In genomic region chr13:37540228-37540627, GRCh38 we compare ENCODE assay signal across 22 cellular contexts. TPM values are rescaled to one million over a fixed set of nuclear protein-coding genes. Genes with fewer than 3 reads are reported as not detected.
DNase-seq lines count a peak whose midpoint lies in the region; ATAC-seq and TF ChIP-seq lines count a peak whose summit lies in the region.
"Had no signal": no experiment of that assay in that cellular context is flagged by ENCODE, and none has a peak within 500 bp of the region (broad histone marks: within the 10 kb centered on the region; RNA-seq: fewer than 3 reads in every experiment).

No MANE protein-coding gene starts in this region.

- H2AFZ ChIP-seq in neural progenitor cell (replicated peaks): no peak overlapping the region

- H3K27ac ChIP-seq in gastrocnemius medialis (no peak overlapping the region), WERI-Rb-1 (no peak overlapping the region), neural progenitor cell (no peak overlapping the region)
- H3K27ac ChIP-seq: ascending aorta, esophagus muscularis mucosa, left ventricle myocardium inferior, sigmoid colon, SJCRH30 had no signal

- ATAC-seq in gastrocnemius medialis (no peak), GM18907 (IDR thresholded peaks at IDR 0.05; ENCODE audit: unreplicated experiment) (no peak)

- TF ChIP-seq CTCF in BJ (IDR thresholded peaks at IDR 0.05; ENCODE audit: insufficient read depth, low read depth, low read length): no peak
- TF ChIP-seq CTCF in epithelial cell of esophagus (IDR thresholded peaks at IDR 0.05; ENCODE audit: insufficient read depth, low read depth, low read length, missing control alignments): no peak
- no peak for TF ChIP-seq CTCF in gastrocnemius medialis (IDR thresholded peaks at IDR 0.05 in 4 of 5, conservative IDR thresholded peaks at IDR 0.05 in 1 of 5)
- TF ChIP-seq CTCF in WERI-Rb-1 (IDR thresholded peaks at IDR 0.05; ENCODE audit: low read depth, low read length): no peak
- TF ChIP-seq CTCF in neural progenitor cell (IDR thresholded peaks at IDR 0.05): no peak

- CTCF ChIA-PET in BJ (lab: Yijun Ruan, JAX): interaction anchor here (1.0 kb wide), 1 partner anchor 10 kb away, joined by 3 read pairs; no protein-coding TSS in a partner anchor

- POLR2A ChIA-PET in BJ (lab: Charles Lee): no interaction called here

- H3K79me2 ChIP-seq in neural progenitor cell (ENCODE audit: low read depth): no peaks in the 10 kb centered on the region

- no peaks in the 10 kb centered on the region for H3K9me3 Mint-ChIP-seq in neural progenitor cell

- in situ Hi-C loops in gastrocnemius medialis (cut with MboI; ENCODE audit: low sequenced_read_pairs in 4 of 4): no loop called here

- H4K20me1 ChIP-seq in neural progenitor cell (ENCODE audit: low read depth): no peaks in the 10 kb centered on the region

- no peak overlapping the region for H3K4me3 Mint-ChIP-seq in neural progenitor cell
- H3K4me3 Mint-ChIP-seq: dendritic cell treated with granulocyte-macrophage colony-stimulating factor and Interleukin-4, amounts not matched to agents 40 ng/mL and 50 ng/mL, for 4 days; T-helper 2 cell treated with Interferon-gamma antibody and Interleukin-4, amounts not matched to agents 5 μg/mL and 100 μg/mL, for 36 hours had no signal

- no peaks in the 10 kb centered on the region for H3F3A ChIP-seq in neural progenitor cell (ENCODE audit: low read depth)

- peak; percentile 92 for DNase-seq in BJ (ENCODE audit: low read depth)
- peak; percentile 74 for DNase-seq in RPMI7951 (ENCODE audit: low read depth)
- peak; percentile 66 for DNase-seq in epithelial cell of esophagus (ENCODE audit: low read depth)
- DNase-seq in myocyte (ENCODE audit: low read depth): peak; percentile 52
- DNase-seq in gastrocnemius medialis: no peak
- DNase-seq in WERI-Rb-1: no peak
- DNase-seq in neural progenitor cell (ENCODE audit: low spot score): no peak
- DNase-seq: activated gamma-delta T cell treated with Interleukin-2 at 50 U/mL for 16 hours, AML-193, Caco-2, KG1, left ventricle myocardium inferior, NCI-H1105, NCI-H748 treated with DMSO at 0.1 percent for 48 hours, OCI-M1, sigmoid colon, SJCRH30 had no signal

- intact Hi-C loops in gastrocnemius medialis (cut with DNase I; ENCODE audit: low total_unique reads): no loop called here

- H3K4me1 ChIP-seq in gastrocnemius medialis: no peaks in the 10 kb centered on the region
- H3K4me1 ChIP-seq in neural progenitor cell: no peaks in the 10 kb centered on the region
- H3K4me1 ChIP-seq: ascending aorta, Caco-2, esophagus muscularis mucosa, left ventricle myocardium inferior, sigmoid colon, SJCRH30 had no signal

- no peak overlapping the region for H3K9ac ChIP-seq in neural progenitor cell

- no peaks in the 10 kb centered on the region for H3K9me3 ChIP-seq in gastrocnemius medialis
- no peaks in the 10 kb centered on the region for H3K9me3 ChIP-seq in WERI-Rb-1 (ENCODE audit: severe bottlenecking)
- no peaks in the 10 kb centered on the region for H3K9me3 ChIP-seq in neural progenitor cell (ENCODE audit: low read depth)
- H3K9me3 ChIP-seq: ascending aorta, Caco-2, esophagus muscularis mucosa, left ventricle myocardium inferior, SJCRH30 had no signal

- H3K27ac Mint-ChIP-seq in neural progenitor cell: no peak overlapping the region
- H3K27ac Mint-ChIP-seq: dendritic cell treated with granulocyte-macrophage colony-stimulating factor and Interleukin-4, amounts not matched to agents 40 ng/mL and 50 ng/mL, for 4 days; T-helper 2 cell treated with Interferon-gamma antibody and Interleukin-4, amounts not matched to agents 5 μg/mL and 100 μg/mL, for 36 hours had no signal

- no peaks in the 10 kb centered on the region for H3K4me1 Mint-ChIP-seq in neural progenitor cell

- TF ChIP-seq POLR2A in gastrocnemius medialis (IDR thresholded peaks at IDR 0.05): no peak

- H3K36me3 ChIP-seq in BJ (ENCODE audit: control insufficient read depth, insufficient read depth, low read length) (no peaks in the 10 kb centered on the region), gastrocnemius medialis (no peaks in the 10 kb centered on the region), WERI-Rb-1 (no peaks in the 10 kb centered on the region), neural progenitor cell (no peaks in the 10 kb centered on the region)
- H3K36me3 ChIP-seq: ascending aorta, esophagus muscularis mucosa, left ventricle myocardium inferior, sigmoid colon, SJCRH30 had no signal

- H3K27me3 Mint-ChIP-seq in neural progenitor cell (ENCODE audit: insufficient read depth, low read depth): no peaks in the 10 kb centered on the region
- H3K27me3 Mint-ChIP-seq: dendritic cell treated with granulocyte-macrophage colony-stimulating factor and Interleukin-4, amounts not matched to agents 40 ng/mL and 50 ng/mL, for 4 days had no signal

- no peaks in the 10 kb centered on the region for H3K36me3 Mint-ChIP-seq in neural progenitor cell

- no peaks in the 10 kb centered on the region for H3K27me3 ChIP-seq in BJ (ENCODE audit: control insufficient read depth, insufficient read depth, low read length)
- no peaks in the 10 kb centered on the region for H3K27me3 ChIP-seq in gastrocnemius medialis
- no peaks in the 10 kb centered on the region for H3K27me3 ChIP-seq in WERI-Rb-1 (ENCODE audit: insufficient read depth, low read depth, severe bottlenecking)
- H3K27me3 ChIP-seq in neural progenitor cell: no peaks in the 10 kb centered on the region
- H3K27me3 ChIP-seq: ascending aorta, esophagus muscularis mucosa, sigmoid colon, SJCRH30 had no signal

- H3K4me3 ChIP-seq in BJ (ENCODE audit: low read depth, low read length) (no peak overlapping the region), epithelial cell of esophagus (ENCODE audit: low read length) (no peak overlapping the region), gastrocnemius medialis (no peak overlapping the region), WERI-Rb-1 (ENCODE audit: low read depth, low read length) (no peak overlapping the region), neural progenitor cell (no peak overlapping the region)
- H3K4me3 ChIP-seq: ascending aorta, esophagus muscularis mucosa, left ventricle myocardium inferior, sigmoid colon, SJCRH30 had no signal

- H3K4me2 ChIP-seq in neural progenitor cell: no peak overlapping the region

RNA-seq across cellular contexts. Expression of gene POSTN, which starts 58.3 kb away (rescaled TPM):
- polyA plus RNA-seq in BJ (2011; rRNA removed): 235 and 341 TPM in 2 replicates
- 59.1 and 66.8 TPM in 2 replicates for polyA minus RNA-seq in BJ (2011; rRNA and poly(A)+ RNA removed)
- 32.6 and 39.8 TPM in 2 replicates for total RNA-seq in RPMI7951 (2014; rRNA removed; shearing (Covaris generic))
- 133 and 144 TPM in 2 replicates for total RNA-seq in myocyte
- polyA plus RNA-seq in myocyte (2012): 116 TPM
- total RNA-seq in gastrocnemius medialis: 10 to 100 TPM; 10.5 to 25.3 (median 20.0) TPM
- not detected in 2 replicates for total RNA-seq in neural progenitor cell (ENCODE audit: low replicate concordance)

Comparison
In these comparisons a context has a peak if more than half of its experiments do, and no peak if none do; other contexts are left out.
1. DNase-seq: peak in BJ (single experiment), RPMI7951 (single experiment), epithelial cell of esophagus (single experiment) and myocyte (single experiment); none in gastrocnemius medialis (0 of 2), WERI-Rb-1 (single experiment) and neural progenitor cell (single experiment).
2. RNA of gene POSTN, which starts 58.3 kb away (total RNA-seq): 133 to 144 TPM in myocyte, 32.6 to 39.8 TPM in RPMI7951 and 10.5 to 25.3 TPM in gastrocnemius medialis; not detected in neural progenitor cell; every median in the first group is over 10 times any median in the second.